15 cellular contexts compared by ENCODE assay signal in the genomic region with DNA sequence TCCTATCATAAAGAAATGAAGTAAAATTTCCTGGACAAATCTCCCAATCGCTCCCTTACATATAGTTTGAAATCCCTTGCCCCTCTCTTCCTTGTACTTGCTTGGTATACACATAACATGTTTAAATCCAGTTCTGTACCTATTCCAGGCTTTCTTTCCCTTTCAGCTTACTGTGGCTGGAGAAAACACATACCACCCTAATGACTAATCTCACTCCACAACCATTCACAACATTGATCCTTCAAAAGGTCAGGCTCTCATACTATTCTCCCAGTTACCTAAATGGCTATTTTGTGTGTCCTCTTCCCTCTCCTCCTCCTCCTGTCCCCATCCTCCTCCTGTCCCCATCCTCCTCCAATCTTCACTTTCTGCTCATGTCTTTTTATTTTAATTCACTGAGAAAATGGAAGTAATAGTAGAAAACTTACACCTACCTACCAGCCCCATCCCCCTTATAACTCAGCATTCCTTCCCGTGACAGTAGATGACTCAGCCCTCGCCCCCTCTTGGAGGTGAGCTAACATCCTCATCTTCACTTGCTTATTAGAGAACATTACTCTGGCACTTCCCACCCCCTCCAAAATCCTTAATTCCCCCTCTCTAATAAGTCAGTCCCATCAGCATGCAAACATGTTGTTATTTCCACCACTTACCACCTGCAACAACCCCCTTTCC.
DNase-seq lines count a peak whose midpoint lies in the region; ATAC-seq and TF ChIP-seq lines count a peak whose summit lies in the region.
"Had no signal": no experiment of that assay in that cellular context is flagged by ENCODE, and none has a peak within 500 bp of the region (broad histone marks: within the 10 kb centered on the region; RNA-seq: fewer than 3 reads in every experiment).

No MANE protein-coding gene starts in this region.

- peak overlapping the region; percentile 58 for H3K27ac Mint-ChIP-seq in HFFc6
- no peak overlapping the region for H3K27ac Mint-ChIP-seq in T-helper 2 cell treated with Interferon-gamma antibody and Interleukin-4, amounts not matched to agents 5 μg/mL and 100 μg/mL, for 36 hours

- no peaks in the 10 kb centered on the region for H3K9me3 ChIP-seq in aorta (ENCODE audit: control insufficient read depth, low read length)
- H3K9me3 ChIP-seq: suprapubic skin had no signal

- no peaks in the 10 kb centered on the region; the same call in 1 of the 2 replicates for H3K27me3 Mint-ChIP-seq in HFFc6 (ENCODE audit: insufficient read depth)
- no peaks in the 10 kb centered on the region for H3K27me3 Mint-ChIP-seq in T-helper 2 cell treated with Interferon-gamma antibody and Interleukin-4, amounts not matched to agents 5 μg/mL and 100 μg/mL, for 36 hours (ENCODE audit: low read depth)

- H3K4me3 Mint-ChIP-seq in HFFc6, result peak overlapping the region; percentile 63
- no peak overlapping the region for H3K4me3 Mint-ChIP-seq in T-helper 2 cell treated with Interferon-gamma antibody and Interleukin-4, amounts not matched to agents 5 μg/mL and 100 μg/mL, for 36 hours

- no peaks in the 10 kb centered on the region for H3K27me3 ChIP-seq in aorta (ENCODE audit: control insufficient read depth in 1 of 2, insufficient read depth in 2 of 2, low read length in 1 of 2)
- H3K27me3 ChIP-seq: heart right ventricle, suprapubic skin had no signal

- H3K36me3 Mint-ChIP-seq in HFFc6 (ENCODE audit: low read depth), result peaks cover 12% of the 10 kb centered on the region
- no peaks in the 10 kb centered on the region for H3K36me3 Mint-ChIP-seq in T-helper 2 cell treated with Interferon-gamma antibody and Interleukin-4, amounts not matched to agents 5 μg/mL and 100 μg/mL, for 36 hours (ENCODE audit: low read depth)

- DNase-seq in A172 (ENCODE audit: low spot score) (peak; percentile 55), HFFc6 (peak; percentile 44), amniotic epithelial cell (ENCODE audit: low read depth) (peak; percentile 55), hepatic stellate cell (ENCODE audit: low spot score) (peak; percentile 15), Right ventricle myocardium inferior (ENCODE audit: missing footprints) (no peak), SK-N-DZ (ENCODE audit: low spot score) (no peak), aorta (no peak)
- DNase-seq in T-helper 2 cell treated with Interferon-gamma antibody and Interleukin-4, amounts not matched to agents 5 μg/mL and 100 μg/mL, for 36 hours (ENCODE audit: low spot score), result no peak
- DNase-seq: activated naive CD4-positive, alpha-beta T cell; heart right ventricle; midbrain; NCI-H1694 treated with DMSO at 0.1 percent for 48 hours had no signal

- peaks cover 0 to 5% of the 10 kb centered on the region in 2 donors for H3K4me1 ChIP-seq in aorta (ENCODE audit: control insufficient read depth in 1 of 2, insufficient read depth in 2 of 2, low read length in 2 of 2)
- H3K4me1 ChIP-seq: heart right ventricle, suprapubic skin had no signal

- no peak for TF ChIP-seq CTCF in HFFc6 (IDR thresholded peaks at IDR 0.05)

- 94% methylated on average over 3 of the region's 3 CpGs for WGBS in aorta, 2 donors

- H3K4me3 ChIP-seq in aorta (ENCODE audit: low read length in 2 of 2), result no peak overlapping the region
- H3K4me3 ChIP-seq: coronary artery, heart right ventricle, suprapubic skin had no signal

- H3K27ac ChIP-seq in aorta (ENCODE audit: low read depth in 1 of 2, low read length in 2 of 2), result no peak overlapping the region
- H3K27ac ChIP-seq: coronary artery, heart right ventricle, suprapubic skin had no signal

- no peaks in the 10 kb centered on the region for H3K36me3 ChIP-seq in aorta (ENCODE audit: control insufficient read depth in 1 of 2, insufficient read depth in 2 of 2, low read length in 1 of 2)
- H3K36me3 ChIP-seq: heart right ventricle, suprapubic skin had no signal

- H3K9me3 Mint-ChIP-seq in HFFc6, result no peaks in the 10 kb centered on the region
- H3K9me3 Mint-ChIP-seq in T-helper 2 cell treated with Interferon-gamma antibody and Interleukin-4, amounts not matched to agents 5 μg/mL and 100 μg/mL, for 36 hours, result no peaks in the 10 kb centered on the region

- H3K4me1 Mint-ChIP-seq in HFFc6 (ENCODE audit: low read depth), result peaks cover 53% of the 10 kb centered on the region
- H3K4me1 Mint-ChIP-seq in T-helper 2 cell treated with Interferon-gamma antibody and Interleukin-4, amounts not matched to agents 5 μg/mL and 100 μg/mL, for 36 hours (ENCODE audit: low read depth), result no peaks in the 10 kb centered on the region

- intact Hi-C loops in Right ventricle myocardium inferior (cut with DNase I), result loop anchor here (5.0 kb wide), 1 partner anchor 367 kb away; no protein-coding TSS in a partner anchor
- intact Hi-C loops in aorta (cut with DNase I), result loop anchor here (5.0 to 10.0 kb wide), 2 partner anchors 169 to 367 kb away; no protein-coding TSS in a partner anchor

- no peak for ATAC-seq in Right ventricle myocardium inferior
- ATAC-seq in aorta (ENCODE audit: low FRiP score), result no peak
- ATAC-seq: heart right ventricle, HepG2 had no signal

Comparison
In these comparisons a context has a peak if more than half of its experiments do, and no peak if none do; other contexts are left out.
1. DNase-seq: peak in A172 (single experiment), HFFc6 (single experiment), amniotic epithelial cell (single experiment) and hepatic stellate cell (single experiment); none in T-helper 2 cell treated with Interferon-gamma antibody and Interleukin-4, amounts not matched to agents 5 μg/mL and 100 μg/mL, for 36 hours (single experiment), Right ventricle myocardium inferior (single experiment), SK-N-DZ (single experiment) and aorta (0 of 2).